16 cellular contexts compared by ENCODE assay signal in genomic region chr14:59629384-59630158, GRCh38. TPM values are rescaled to one million over a fixed set of nuclear protein-coding genes. Genes with fewer than 3 reads are reported as not detected.
DNase-seq lines count a peak whose midpoint lies in the region; ATAC-seq and TF ChIP-seq lines count a peak whose summit lies in the region.
"Had no signal": no experiment of that assay in that cellular context is flagged by ENCODE, and none has a peak within 500 bp of the region (broad histone marks: within the 10 kb centered on the region; RNA-seq: fewer than 3 reads in every experiment).

No MANE protein-coding gene starts in this region.

- no peak for TF ChIP-seq EP300 in SK-N-SH (IDR thresholded peaks at IDR 0.05; ENCODE audit: borderline replicate concordance in 1 of 2, low read depth in 1 of 2, low read length in 1 of 2)

- H2AFZ ChIP-seq in SK-N-SH (ENCODE audit: low read depth) (no peak overlapping the region), hepatocyte (no peak overlapping the region)

- peak overlapping the region in 1 of 2 experiments; percentile 81; a peak in 2 of 4 replicates for H3K27ac ChIP-seq in SK-N-SH (ENCODE audit: low read depth in 2 of 2, low read length in 1 of 2)
- no peak overlapping the region for H3K27ac ChIP-seq in hepatocyte
- no peak overlapping the region for H3K27ac ChIP-seq in effector memory CD4-positive, alpha-beta T cell (ENCODE audit: insufficient read depth, low read length, poor library complexity, severe bottlenecking)
- H3K27ac ChIP-seq: A549, uterus had no signal

- H3K36me3 ChIP-seq in SK-N-SH (replicated peaks in 1 of 2; ENCODE audit: control insufficient read depth in 1 of 2, insufficient read depth in 2 of 2, low read length in 1 of 2) (no peaks in the 10 kb centered on the region), hepatocyte (replicated peaks; ENCODE audit: insufficient read depth, low read depth) (no peaks in the 10 kb centered on the region)
- H3K36me3 ChIP-seq in effector memory CD4-positive, alpha-beta T cell (ENCODE audit: control insufficient read depth, insufficient read depth, low read length): no peaks in the 10 kb centered on the region
- H3K36me3 ChIP-seq: uterus had no signal

- H3K27me3 Mint-ChIP-seq in type B pancreatic cell: peaks cover 72% of the 10 kb centered on the region
- H3K27me3 Mint-ChIP-seq in stimulated activated naive B cell treated with anti-CD40 and anti-IgM and Interleukin-4, amounts not matched to agents 10 μg/mL and 1 μg/mL and 100 μg/mL, for 72 hours: peaks cover 35 to 63% of the 10 kb centered on the region in 2 donors

- no peaks in the 10 kb centered on the region for H3F3A ChIP-seq in SK-N-SH (replicated peaks; ENCODE audit: insufficient read depth)

- H3K79me2 ChIP-seq in SK-N-SH (ENCODE audit: insufficient read depth): no peaks in the 10 kb centered on the region
- no peaks in the 10 kb centered on the region for H3K79me2 ChIP-seq in hepatocyte

- 12% methylated on average over 9 of the region's 9 CpGs for WGBS in SK-N-SH (ENCODE audit: low lambda C conversion rate)
- WGBS in hepatocyte (ENCODE audit: low lambda C conversion rate, missing lambda C conversion rate): 78% methylated on average over 9 of the region's 9 CpGs

- DNase-seq in SK-N-SH (peak; percentile 45), NCI-H524 treated with DMSO at 0.1 percent for 48 hours (lab: John Stamatoyannopoulos, UW) (peak; percentile 71), hepatocyte (ENCODE audit: low spot score) (no peak), type B pancreatic cell (ENCODE audit: extremely low spot score, unreplicated experiment) (no peak)
- no peak for DNase-seq in stimulated activated naive B cell treated with anti-CD40 and anti-IgM and Interleukin-4, amounts not matched to agents 10 μg/mL and 1 μg/mL and 100 μg/mL, for 72 hours
- no peak for DNase-seq in effector memory CD4-positive, alpha-beta T cell
- DNase-seq: activated CD4-positive, alpha-beta T cell treated with anti-CD3 and anti-CD28 coated beads, Interleukin-2, amount 10 ng/mL, durations not matched to agents 24 days and 14 days; T-cell; uterus had no signal

- no peak for TF ChIP-seq RAD21 in SK-N-SH (IDR thresholded peaks at IDR 0.05; ENCODE audit: low read length)

- H3K9ac ChIP-seq in SK-N-SH: no peak overlapping the region

- POLR2A ChIA-PET in SK-N-SH (lab: Yijun Ruan, JAX): interaction anchor here (0.5 kb wide), 1 partner anchor 663 kb away, joined by 3 read pairs; no protein-coding TSS in a partner anchor

- H3K4me3 ChIP-seq in SK-N-SH (ENCODE audit: low read depth in 2 of 2, low read length in 1 of 2) (peak overlapping the region; percentile 57; a peak in 3 of 4 replicates), hepatocyte (no peak overlapping the region)
- H3K4me3 ChIP-seq in effector memory CD4-positive, alpha-beta T cell (ENCODE audit: insufficient read depth, low read depth, low read length, poor library complexity, severe bottlenecking): no peak overlapping the region
- H3K4me3 ChIP-seq: A549, uterus had no signal

- H3K4me2 ChIP-seq in SK-N-SH (peak overlapping the region; percentile 64; the same call in 1 of the 2 replicates), hepatocyte (peak overlapping the region; percentile 93)
- H3K4me2 ChIP-seq: A549 had no signal

- TF ChIP-seq CTCF in SK-N-SH (IDR thresholded peaks at IDR 0.05): no peak
- TF ChIP-seq CTCF in hepatocyte (IDR thresholded peaks at IDR 0.05; ENCODE audit: poor library complexity): no peak
- no peak for TF ChIP-seq CTCF in type B pancreatic cell (conservative IDR thresholded peaks at IDR 0.05)

- no peaks in the 10 kb centered on the region for H3K9me2 ChIP-seq in SK-N-SH
- H3K9me2 ChIP-seq in hepatocyte (replicated peaks; ENCODE audit: insufficient read depth): no peaks in the 10 kb centered on the region

- H4K20me1 ChIP-seq in SK-N-SH (ENCODE audit: insufficient read depth): no peaks in the 10 kb centered on the region
- no peaks in the 10 kb centered on the region for H4K20me1 ChIP-seq in hepatocyte (ENCODE audit: insufficient read depth, poor library complexity, severe bottlenecking)

- peak overlapping the region; percentile 83 for H3K4me3 Mint-ChIP-seq in type B pancreatic cell
- H3K4me3 Mint-ChIP-seq in stimulated activated naive B cell treated with anti-CD40 and anti-IgM and Interleukin-4, amounts not matched to agents 10 μg/mL and 1 μg/mL and 100 μg/mL, for 72 hours: no peak overlapping the region
- H3K4me3 Mint-ChIP-seq: activated CD4-positive, alpha-beta T cell treated with anti-CD3 and anti-CD28 coated beads, Interleukin-2, amount 10 ng/mL, durations not matched to agents 24 days and 14 days; activated T-helper 17 cell treated with anti-CD3 and anti-CD28 coated beads, Interleukin-2, amount 50 U/mL, for 72 hours had no signal

- H3K9me3 ChIP-seq in SK-N-SH: no peaks in the 10 kb centered on the region
- H3K9me3 ChIP-seq in hepatocyte (ENCODE audit: low read depth): no peaks in the 10 kb centered on the region
- H3K9me3 ChIP-seq in effector memory CD4-positive, alpha-beta T cell (ENCODE audit: control insufficient read depth, low read length): no peaks in the 10 kb centered on the region
- H3K9me3 ChIP-seq: A549, uterus had no signal

- peaks cover 0 to 7% of the 10 kb centered on the region in 2 experiments; a peak in 3 of 4 replicates for H3K4me1 ChIP-seq in SK-N-SH (ENCODE audit: control insufficient read depth in 1 of 2, insufficient read depth in 2 of 2, low read depth in 1 of 2, low read length in 1 of 2)
- H3K4me1 ChIP-seq in hepatocyte (ENCODE audit: insufficient read depth): no peaks in the 10 kb centered on the region
- no peaks in the 10 kb centered on the region for H3K4me1 ChIP-seq in effector memory CD4-positive, alpha-beta T cell (ENCODE audit: control insufficient read depth, insufficient read depth, low read length, poor library complexity, severe bottlenecking)
- H3K4me1 ChIP-seq: A549, uterus had no signal

- H3K9me3 Mint-ChIP-seq in type B pancreatic cell: peaks cover 2% of the 10 kb centered on the region
- peaks cover under 1 to 1% of the 10 kb centered on the region in 2 donors for H3K9me3 Mint-ChIP-seq in stimulated activated naive B cell treated with anti-CD40 and anti-IgM and Interleukin-4, amounts not matched to agents 10 μg/mL and 1 μg/mL and 100 μg/mL, for 72 hours
- H3K9me3 Mint-ChIP-seq: activated CD4-positive, alpha-beta T cell treated with anti-CD3 and anti-CD28 coated beads, Interleukin-2, amount 10 ng/mL, durations not matched to agents 24 days and 14 days; activated T-helper 17 cell treated with anti-CD3 and anti-CD28 coated beads, Interleukin-2, amount 50 U/mL, for 72 hours had no signal

- no peaks in the 10 kb centered on the region for H3K36me3 Mint-ChIP-seq in type B pancreatic cell
- H3K36me3 Mint-ChIP-seq in stimulated activated naive B cell treated with anti-CD40 and anti-IgM and Interleukin-4, amounts not matched to agents 10 μg/mL and 1 μg/mL and 100 μg/mL, for 72 hours: no peaks in the 10 kb centered on the region
- H3K36me3 Mint-ChIP-seq: T-cell had no signal

- no peak overlapping the region for H3K27ac Mint-ChIP-seq in type B pancreatic cell
- H3K27ac Mint-ChIP-seq in stimulated activated naive B cell treated with anti-CD40 and anti-IgM and Interleukin-4, amounts not matched to agents 10 μg/mL and 1 μg/mL and 100 μg/mL, for 72 hours: no peak overlapping the region
- H3K27ac Mint-ChIP-seq: activated CD4-positive, alpha-beta T cell treated with anti-CD3 and anti-CD28 coated beads, Interleukin-2, amount 10 ng/mL, durations not matched to agents 24 days and 14 days; activated T-helper 17 cell treated with anti-CD3 and anti-CD28 coated beads, Interleukin-2, amount 50 U/mL, for 72 hours; T-cell had no signal

- ATAC-seq in SK-N-SH treated with all-trans-retinoic acid at 6 μM for 48 hours: no peak; the same call in 2 of the 3 replicates
- ATAC-seq in stimulated activated naive B cell treated with anti-CD40 and anti-IgM and Interleukin-4, amounts not matched to agents 10 μg/mL and 1 μg/mL and 100 μg/mL, for 72 hours (replicated peaks): no peak
- ATAC-seq in HG03196 (IDR thresholded peaks at IDR 0.05; ENCODE audit: unreplicated experiment): no peak
- ATAC-seq: A549; activated T-helper 17 cell treated with anti-CD3 and anti-CD28 coated beads, Interleukin-2, amount 50 U/mL, for 72 hours; T-cell had no signal

- H3K27me3 ChIP-seq in SK-N-SH (ENCODE audit: insufficient read depth): peaks cover 19% of the 10 kb centered on the region; the same call in 1 of the 2 replicates
- H3K27me3 ChIP-seq in hepatocyte: peaks cover 52% of the 10 kb centered on the region
- H3K27me3 ChIP-seq in effector memory CD4-positive, alpha-beta T cell (replicated peaks; ENCODE audit: control insufficient read depth, insufficient read depth, low read length, poor library complexity, severe bottlenecking): peaks cover 5% of the 10 kb centered on the region

- no peaks in the 10 kb centered on the region for H3K4me1 Mint-ChIP-seq in type B pancreatic cell (ENCODE audit: unreplicated experiment)
- peaks cover 4 to 9% of the 10 kb centered on the region in 2 donors for H3K4me1 Mint-ChIP-seq in stimulated activated naive B cell treated with anti-CD40 and anti-IgM and Interleukin-4, amounts not matched to agents 10 μg/mL and 1 μg/mL and 100 μg/mL, for 72 hours
- H3K4me1 Mint-ChIP-seq: activated CD4-positive, alpha-beta T cell treated with anti-CD3 and anti-CD28 coated beads, Interleukin-2, amount 10 ng/mL, durations not matched to agents 24 days and 14 days; activated T-helper 17 cell treated with anti-CD3 and anti-CD28 coated beads, Interleukin-2, amount 50 U/mL, for 72 hours had no signal

- CTCF ChIA-PET in SK-N-SH (lab: Yijun Ruan, JAX): interaction anchor here (0.7 to 3.8 kb wide), 5 partner anchors 53 to 315 kb away, joined by 3 to 10 read pairs (median 5); partner anchors contain the start of gene CCDC175

TF ChIP-seq in SK-N-SH, 30 proteins besides CTCF, POLR2A, EP300 and RAD21 (continues in another document):
- TF ChIP-seq MAX (IDR thresholded peaks at IDR 0.05; ENCODE audit: low read depth): no peak

RNA-seq across cellular contexts. Expression of gene CCDC175, which starts 53.0 kb away (rescaled TPM):
- polyA plus RNA-seq in SK-N-SH (2012; rRNA removed) (not detected in 2 replicates), hepatocyte (not detected in 2 replicates)
- polyA plus RNA-seq in SK-N-SH (2012; cell fraction: cytosol; rRNA removed): not detected in 2 replicates
- polyA plus RNA-seq in SK-N-SH (2012; cell fraction: nucleus; rRNA removed): not detected in 2 replicates
- total RNA-seq in hepatocyte (not detected in 2 replicates), type B pancreatic cell (ENCODE audit: low replicate concordance) (0.39 TPM in 1 of 2 replicates, not detected in the other)
- total RNA-seq: activated CD4-positive, alpha-beta T cell treated with anti-CD3 and anti-CD28 coated beads, Interleukin-2, amount 10 ng/mL, durations not matched to agents 24 days and 14 days; activated T-helper 17 cell treated with anti-CD3 and anti-CD28 coated beads, Interleukin-2, amount 50 U/mL, for 72 hours; epithelial cell of proximal tubule; lung microvascular endothelial cell; M059J; T-cell had no signal
- polyA plus RNA-seq: A549 had no signal

Comparison
In these comparisons a context has a peak if more than half of its experiments do, and no peak if none do; other contexts are left out.
1. DNase-seq: peak in SK-N-SH (single experiment) and NCI-H524 treated with DMSO at 0.1 percent for 48 hours (single experiment); none in hepatocyte (single experiment), type B pancreatic cell (single experiment), stimulated activated naive B cell treated with anti-CD40 and anti-IgM and Interleukin-4, amounts not matched to agents 10 μg/mL and 1 μg/mL and 100 μg/mL, for 72 hours (single experiment) and effector memory CD4-positive, alpha-beta T cell (0 of 3).
2. H3K4me3 ChIP-seq: peak in SK-N-SH (2 of 2); none in hepatocyte (single experiment) and effector memory CD4-positive, alpha-beta T cell (single experiment).